19 cellular contexts compared by ENCODE assay signal in the genomic region with DNA sequence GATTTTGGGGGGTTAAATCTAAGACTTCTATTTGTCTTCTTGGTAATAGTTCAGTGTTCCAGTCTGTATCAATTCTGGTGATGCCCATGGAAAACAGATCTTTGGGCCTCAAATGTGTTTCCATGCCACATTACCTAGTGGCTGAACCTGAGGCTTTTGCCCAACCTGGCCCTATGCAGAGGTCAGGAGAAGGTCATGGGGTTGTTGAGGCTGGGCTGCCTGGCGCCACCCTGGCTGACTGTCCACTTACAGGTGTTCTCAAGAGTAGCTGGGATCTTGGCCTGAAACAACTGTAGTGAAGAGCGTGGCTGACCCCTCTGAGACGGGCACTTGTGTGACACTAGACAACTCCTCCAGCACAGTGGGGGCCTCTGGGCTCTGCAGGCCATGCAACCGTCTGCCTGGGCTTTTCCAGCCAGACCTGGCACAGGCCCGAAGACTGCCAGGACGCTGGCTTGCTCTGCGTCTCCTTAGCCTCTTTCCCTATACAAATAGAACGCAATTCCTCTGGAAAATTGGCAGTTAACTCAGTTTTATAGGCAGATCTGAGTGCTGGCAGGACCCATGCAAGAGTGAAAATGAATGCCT.
"Had no signal": no experiment of that assay in that cellular context is flagged by ENCODE, and none has a peak within 500 bp of the region (broad histone marks: within the 10 kb centered on the region; RNA-seq: fewer than 3 reads in every experiment).

No MANE protein-coding gene starts in this region.

- DNase-seq: colonic mucosa; dermis blood vessel endothelial cell; esophagus squamous epithelium; foreskin fibroblast; head of caudate nucleus; kidney; left cardiac atrium; mesenchymal stem cell; midbrain; occipital lobe; pancreas; right cardiac atrium; small intestine; stimulated activated CD4-positive, alpha-beta T cell treated with anti-CD3 and anti-CD28 coated beads, Interleukin-12 subunit alpha, Interleukin-12 subunit beta, amount 100 ng/mL, for 4 hours; stimulated activated naive CD4-positive, alpha-beta T cell treated with Interleukin-2 at 50 U/mL for 16 hours; tibial artery had no signal

- H3K36me3 ChIP-seq: colonic mucosa, esophagus squamous epithelium, neural progenitor cell, pancreas, suprapubic skin, tibial artery had no signal

- H3K9me3 ChIP-seq: colonic mucosa, esophagus squamous epithelium, pancreas, suprapubic skin, tibial artery had no signal

- H3K27ac ChIP-seq: colonic mucosa, esophagus squamous epithelium, hepatocyte, neural progenitor cell, pancreas, suprapubic skin, tibial artery had no signal

- H3K9ac ChIP-seq: neural progenitor cell had no signal

- FAIRE-seq: kidney, pancreas, small intestine had no signal

- H3K79me2 ChIP-seq: hepatocyte had no signal

- ATAC-seq: left cardiac atrium, pancreas, right cardiac atrium had no signal

- H3K4me2 ChIP-seq: hepatocyte, neural progenitor cell had no signal

- H3K27me3 ChIP-seq: colonic mucosa, esophagus squamous epithelium, hepatocyte, neural progenitor cell, pancreas, suprapubic skin, tibial artery had no signal

- H3K4me3 ChIP-seq: colonic mucosa, esophagus squamous epithelium, hepatocyte, neural progenitor cell, pancreas, suprapubic skin, tibial artery had no signal

- H2AFZ ChIP-seq: hepatocyte, neural progenitor cell had no signal

- H3K4me1 ChIP-seq: colonic mucosa, esophagus squamous epithelium, neural progenitor cell, pancreas, suprapubic skin, tibial artery had no signal
